ENCODE assay signal across 1 cellular context in genomic region chr12:113488322-113488721, GRCh38.
TF ChIP-seq lines count a peak whose summit lies in the region.

No MANE protein-coding gene starts in this region.

TF ChIP-seq in HepG2, 621 proteins besides CTCF, POLR2A, EP300 and RAD21 (continued from another document):
- TF ChIP-seq ATF7 (IDR thresholded peaks at IDR 0.05) (peak; percentile 74), ATF7 (CRISPR knock-in tag; IDR thresholded peaks at IDR 0.05) (no peak)
